In genomic region chr7:54260868-54261475, GRCh38 we compare ENCODE assay signal across 18 cellular contexts.
DNase-seq lines count a peak whose midpoint lies in the region; ATAC-seq, FAIRE-seq and TF ChIP-seq lines count a peak whose summit lies in the region.
"Had no signal": no experiment of that assay in that cellular context is flagged by ENCODE, and none has a peak within 500 bp of the region (broad histone marks: within the 10 kb centered on the region; RNA-seq: fewer than 3 reads in every experiment).

No MANE protein-coding gene starts in this region.

- no peaks in the 10 kb centered on the region for H3K36me3 ChIP-seq in fibroblast of lung (ENCODE audit: control insufficient read depth, insufficient read depth, low read length)
- H3K36me3 ChIP-seq: esophagus muscularis mucosa, left ventricle myocardium inferior had no signal

- no peaks in the 10 kb centered on the region for H3K9me3 ChIP-seq in fibroblast of lung (ENCODE audit: control insufficient read depth, insufficient read depth, low read depth, low read length)
- H3K9me3 ChIP-seq: esophagus muscularis mucosa had no signal

- no peaks in the 10 kb centered on the region for H3K4me1 ChIP-seq in fibroblast of lung (ENCODE audit: control insufficient read depth, extremely low read depth, insufficient read depth, low read length)
- H3K4me1 ChIP-seq: esophagus muscularis mucosa, left ventricle myocardium inferior had no signal

- no peak overlapping the region for H3K9ac ChIP-seq in fibroblast of lung (ENCODE audit: insufficient read depth, low read length)
- H3K9ac ChIP-seq: SK-N-SH had no signal

- FAIRE-seq in H54 (lab: Jason Lieb, UNC) = peak; percentile 97

- no peak for TF ChIP-seq POLR2A in H54 (IDR thresholded peaks at IDR 0.05; ENCODE audit: low read depth, low read length)

- no peaks in the 10 kb centered on the region for H4K20me1 ChIP-seq in fibroblast of lung (ENCODE audit: control insufficient read depth, extremely low read depth, insufficient read depth, low read length)

- POLR2A ChIA-PET in RWPE1 (lab: Yijun Ruan, JAX; ENCODE audit: low non-redundant PET) = no interaction called here

- ATAC-seq in omental fat pad (ENCODE audit: low FRiP score) = peak; percentile 95
- ATAC-seq in HG02623 (IDR thresholded peaks at IDR 0.05; ENCODE audit: unreplicated experiment) = no peak
- ATAC-seq: stimulated activated naive CD8-positive, alpha-beta T cell treated with anti-CD3 and anti-CD28 coated beads, Interleukin-15, Interleukin-2, amounts not matched to agents 100 U/mL and 50 U/mL, for 24 hours had no signal

- H3K27ac ChIP-seq in RWPE1 (no peak overlapping the region), fibroblast of lung (ENCODE audit: insufficient read depth, low read length) (no peak overlapping the region)
- H3K27ac ChIP-seq: coronary artery, esophagus muscularis mucosa, left ventricle myocardium inferior had no signal

- TF ChIP-seq CTCF in RWPE1 (conservative IDR thresholded peaks at IDR 0.05; ENCODE audit: low read depth) (no peak), fibroblast of lung (conservative IDR thresholded peaks at IDR 0.05 in 1 of 2, IDR thresholded peaks at IDR 0.05 in 1 of 2; ENCODE audit: low read depth in 1 of 2, low read length in 2 of 2) (no peak), omental fat pad (IDR thresholded peaks at IDR 0.05) (no peak)

- no peak overlapping the region for H3K4me2 ChIP-seq in fibroblast of lung (ENCODE audit: extremely low read depth, insufficient read depth, low read length)
- H3K4me2 ChIP-seq: SK-N-SH had no signal

- peak; percentile 39 for DNase-seq in H54 (ENCODE audit: insufficient read length, low spot score)
- DNase-seq in RWPE1 (ENCODE audit: low spot score) = peak; percentile 85
- DNase-seq in fibroblast of lung (ENCODE audit: low read depth in 2 of 2) = peak; percentile 29 to 34
- no peak for DNase-seq in omental fat pad (ENCODE audit: low spot score)
- DNase-seq in NCI-H1436 treated with DMSO at 0.1 percent for 48 hours (lab: John Stamatoyannopoulos, UW) = no peak
- no peak for DNase-seq in stimulated activated CD4-positive, alpha-beta T cell treated with anti-CD3 and anti-CD28 coated beads, Interleukin-2, amount 100 ng/mL, for 48 hours
- no peak for DNase-seq in DMS 273 treated with DMSO at 0.1 percent for 48 hours (lab: John Stamatoyannopoulos, UW)
- DNase-seq: amygdala; COR-L47; left ventricle myocardium inferior; naive B cell; NCI-H1105; SK-N-SH; stimulated activated CD4-positive, alpha-beta T cell treated with anti-CD3 and anti-CD28 coated beads, Interleukin-12 subunit alpha, Interleukin-12 subunit beta, amount 100 ng/mL, for 4 hours; stimulated activated naive CD8-positive, alpha-beta T cell treated with anti-CD3 and anti-CD28 coated beads, Interleukin-15, Interleukin-2, amounts not matched to agents 100 U/mL and 50 U/mL, for 24 hours had no signal

- H2AFZ ChIP-seq in fibroblast of lung (ENCODE audit: low read length) = no peak overlapping the region

- H3K4me3 ChIP-seq in fibroblast of lung (replicated peaks in 1 of 4; ENCODE audit: control extremely low read depth in 1 of 4, insufficient read depth in 1 of 4, low read depth in 3 of 4, low read length in 4 of 4) = no peak overlapping the region
- H3K4me3 ChIP-seq: coronary artery, esophagus muscularis mucosa, left ventricle myocardium inferior had no signal

- CTCF ChIA-PET in RWPE1 (lab: Yijun Ruan, JAX) = no interaction called here

- no peaks in the 10 kb centered on the region for H3K27me3 ChIP-seq in fibroblast of lung (ENCODE audit: control insufficient read depth, insufficient read depth, low read length)
- H3K27me3 ChIP-seq: esophagus muscularis mucosa had no signal

- H3K79me2 ChIP-seq in fibroblast of lung (ENCODE audit: control insufficient read depth, insufficient read depth, low read length) = no peaks in the 10 kb centered on the region

Comparison
In these comparisons a context has a peak if more than half of its experiments do, and no peak if none do; other contexts are left out.
1. DNase-seq: peak in H54 (single experiment), RWPE1 (single experiment) and fibroblast of lung (2 of 2); none in omental fat pad (single experiment), NCI-H1436 treated with DMSO at 0.1 percent for 48 hours (single experiment), stimulated activated CD4-positive, alpha-beta T cell treated with anti-CD3 and anti-CD28 coated beads, Interleukin-2, amount 100 ng/mL, for 48 hours (0 of 2) and DMS 273 treated with DMSO at 0.1 percent for 48 hours (single experiment).